In the genomic region with DNA sequence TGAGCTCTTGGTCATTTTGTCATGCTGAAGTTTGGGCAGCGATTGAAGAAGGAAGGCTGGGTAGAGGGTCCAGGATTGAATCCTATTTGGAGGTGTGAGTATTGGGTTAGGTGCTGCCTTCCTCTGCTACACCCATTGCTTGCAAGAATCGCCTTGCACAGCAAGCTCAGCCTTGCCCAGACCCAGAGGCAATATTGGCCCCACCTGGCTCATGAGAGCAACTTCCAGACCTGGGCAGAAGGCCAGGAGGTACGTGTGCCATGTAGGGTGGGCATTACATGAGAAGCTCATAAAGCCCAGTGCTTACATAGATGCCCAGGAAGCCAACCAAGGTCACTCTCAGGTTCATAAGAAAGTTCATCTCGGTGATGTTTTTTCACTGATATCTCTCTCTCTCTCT, we compare ENCODE assay signal across 13 cellular contexts.
"Had no signal": no experiment of that assay in that cellular context is flagged by ENCODE, and none has a peak within 500 bp of the region (broad histone marks: within the 10 kb centered on the region; RNA-seq: fewer than 3 reads in every experiment).

No MANE protein-coding gene starts in this region.

- H3K27me3 Mint-ChIP-seq: central memory CD8-positive, alpha-beta T cell had no signal

- FAIRE-seq: TTC549 had no signal

- DNase-seq: activated T-cell treated with anti-CD3 and anti-CD28 coated beads, Interleukin-2, amount 50 U/mL, for 1 hour; effector memory CD4-positive, alpha-beta T cell; erythroblast; hypothalamus; immature natural killer cell; left colon; natural killer cell; stimulated activated CD4-positive, alpha-beta T cell treated with anti-CD3 and anti-CD28 coated beads, Interleukin-4, amount 100 ng/mL, for 4 hours; T-helper 2 cell had no signal

- ATAC-seq: natural killer cell had no signal

- H3K9me3 Mint-ChIP-seq: activated naive CD4-positive, alpha-beta T cell treated with anti-CD3 and anti-CD28 coated beads, Interleukin-2, amount 50 U/mL, for 24 hours; central memory CD8-positive, alpha-beta T cell had no signal

- H3K4me3 ChIP-seq: lung had no signal

- H3K27ac Mint-ChIP-seq: activated naive CD4-positive, alpha-beta T cell treated with anti-CD3 and anti-CD28 coated beads, Interleukin-2, amount 50 U/mL, for 24 hours; immature natural killer cell; natural killer cell had no signal

- H3K36me3 Mint-ChIP-seq: activated naive CD4-positive, alpha-beta T cell treated with anti-CD3 and anti-CD28 coated beads, Interleukin-2, amount 50 U/mL, for 24 hours; immature natural killer cell; natural killer cell had no signal

- H3K4me3 Mint-ChIP-seq: activated naive CD4-positive, alpha-beta T cell treated with anti-CD3 and anti-CD28 coated beads, Interleukin-2, amount 50 U/mL, for 24 hours; central memory CD8-positive, alpha-beta T cell; immature natural killer cell; natural killer cell had no signal

- H3K4me1 Mint-ChIP-seq: activated naive CD4-positive, alpha-beta T cell treated with anti-CD3 and anti-CD28 coated beads, Interleukin-2, amount 50 U/mL, for 24 hours; central memory CD8-positive, alpha-beta T cell; immature natural killer cell; natural killer cell had no signal
